Comparison of ENCODE assay signal across 8 cellular contexts in genomic region chr19:8001995-8002849, GRCh38. TPM values are rescaled to one million over a fixed set of nuclear protein-coding genes. Genes with fewer than 3 reads are reported as not detected.
DNase-seq lines count a peak whose midpoint lies in the region; ATAC-seq, FAIRE-seq and TF ChIP-seq lines count a peak whose summit lies in the region.

No MANE protein-coding gene starts in this region.

- no peaks in the 10 kb centered on the region for H3K27me3 Mint-ChIP-seq in T-helper 2 cell treated with Interferon-gamma antibody and Interleukin-4, amounts not matched to agents 5 μg/mL and 100 μg/mL, for 36 hours (ENCODE audit: low read depth)
- no peaks in the 10 kb centered on the region for H3K27me3 Mint-ChIP-seq in astrocyte (ENCODE audit: low read depth, unreplicated experiment)

- H3K9ac ChIP-seq in astrocyte (ENCODE audit: low read length) (peak overlapping the region; percentile 33), rectal smooth muscle tissue (ENCODE audit: low read length) (peak overlapping the region; percentile 25)

- peak overlapping the region; percentile 75 for H3K4me2 ChIP-seq in astrocyte (ENCODE audit: low read length)

- ATAC-seq in GM18907 (IDR thresholded peaks at IDR 0.05; ENCODE audit: unreplicated experiment) = peak; percentile 53

- H3K9me3 ChIP-seq in astrocyte (ENCODE audit: insufficient read depth, low read depth, low read length) (no peaks in the 10 kb centered on the region), uterus (no peaks in the 10 kb centered on the region)

- TF ChIP-seq CTCF in NB4 (IDR thresholded peaks at IDR 0.05; ENCODE audit: low read depth, low read length) (peak; percentile 98), astrocyte (IDR thresholded peaks at IDR 0.05; ENCODE audit: insufficient read depth, low read depth, low read length) (peak; percentile 94), uterus (IDR thresholded peaks at IDR 0.05) (peak; percentile 92 to 98 (median 92))

- no peaks in the 10 kb centered on the region for H3K9me3 Mint-ChIP-seq in T-helper 2 cell treated with Interferon-gamma antibody and Interleukin-4, amounts not matched to agents 5 μg/mL and 100 μg/mL, for 36 hours
- no peaks in the 10 kb centered on the region for H3K9me3 Mint-ChIP-seq in astrocyte (ENCODE audit: unreplicated experiment)

- H4K20me1 ChIP-seq in astrocyte (ENCODE audit: insufficient read depth, low read length) = peaks cover 75% of the 10 kb centered on the region

- no peak overlapping the region for H2AFZ ChIP-seq in ACC112 (ENCODE audit: low read length, unreplicated experiment)
- H2AFZ ChIP-seq in astrocyte (ENCODE audit: low read depth, low read length) = no peak overlapping the region

- H3K79me2 ChIP-seq in ACC112 (ENCODE audit: control insufficient read depth, insufficient read depth, low read length, unreplicated experiment) (peaks cover 79% of the 10 kb centered on the region), astrocyte (ENCODE audit: insufficient read depth, low read length) (peaks cover 86% of the 10 kb centered on the region)

- H3K4me1 ChIP-seq in ACC112 (ENCODE audit: control insufficient read depth, insufficient read depth, low read length, unreplicated experiment) (peaks cover 8% of the 10 kb centered on the region), astrocyte (ENCODE audit: insufficient read depth, low read length) (peaks cover 27% of the 10 kb centered on the region), rectal smooth muscle tissue (ENCODE audit: control insufficient read depth, insufficient read depth, low read length) (peaks cover 14% of the 10 kb centered on the region), uterus (peaks cover 4 to 26% of the 10 kb centered on the region in 2 donors)

- no peak for FAIRE-seq in astrocyte (lab: Jason Lieb, UNC)

- H3K4me3 Mint-ChIP-seq in T-helper 2 cell treated with Interferon-gamma antibody and Interleukin-4, amounts not matched to agents 5 μg/mL and 100 μg/mL, for 36 hours = peak overlapping the region; percentile 75
- H3K4me3 Mint-ChIP-seq in astrocyte (ENCODE audit: unreplicated experiment) = peak overlapping the region; percentile 79

- intact Hi-C loops in uterus (cut with DNase I; ENCODE audit: low total_unique reads) = loop anchor here (5.0 kb wide), 1 partner anchor 60 kb away; the partner anchor contains the start of gene TIMM44

- H3K4me3 ChIP-seq in ACC112 (ENCODE audit: low read depth, low read length) = peak overlapping the region; percentile 67
- peak overlapping the region; percentile 65 for H3K4me3 ChIP-seq in NB4 (ENCODE audit: low read depth, low read length)
- peak overlapping the region; percentile 2 for H3K4me3 ChIP-seq in astrocyte (ENCODE audit: insufficient read depth, low read depth, low read length)
- H3K4me3 ChIP-seq in rectal smooth muscle tissue (ENCODE audit: low read length) = peak overlapping the region; percentile 47
- peak overlapping the region in 1 of 2 donors; percentile 15 for H3K4me3 ChIP-seq in uterus

- H3K27ac ChIP-seq in ACC112 (ENCODE audit: low read depth, low read length) (peak overlapping the region; percentile 33), astrocyte (ENCODE audit: low read depth, low read length) (peak overlapping the region; percentile 7), rectal smooth muscle tissue (ENCODE audit: low read depth, low read length) (peak overlapping the region; percentile 34), uterus (peak overlapping the region; percentile 57)

- peaks cover 31% of the 10 kb centered on the region for H3K4me1 Mint-ChIP-seq in T-helper 2 cell treated with Interferon-gamma antibody and Interleukin-4, amounts not matched to agents 5 μg/mL and 100 μg/mL, for 36 hours (ENCODE audit: low read depth)
- peaks cover 37% of the 10 kb centered on the region for H3K4me1 Mint-ChIP-seq in astrocyte (ENCODE audit: low read depth, unreplicated experiment)

- peak overlapping the region; percentile 80 for H3K27ac Mint-ChIP-seq in T-helper 2 cell treated with Interferon-gamma antibody and Interleukin-4, amounts not matched to agents 5 μg/mL and 100 μg/mL, for 36 hours
- H3K27ac Mint-ChIP-seq in astrocyte (ENCODE audit: unreplicated experiment) = peak overlapping the region; percentile 85

- H3K27me3 ChIP-seq in ACC112 (ENCODE audit: insufficient read depth, low read length) = no peaks in the 10 kb centered on the region
- H3K27me3 ChIP-seq in astrocyte (ENCODE audit: insufficient read depth, low read length) = no peaks in the 10 kb centered on the region
- H3K27me3 ChIP-seq in rectal smooth muscle tissue (ENCODE audit: control insufficient read depth, insufficient read depth, low read length) = no peaks in the 10 kb centered on the region
- H3K27me3 ChIP-seq in uterus = no peaks in the 10 kb centered on the region

- DNase-seq in NB4 (ENCODE audit: low read depth) = peak; percentile 94
- DNase-seq in T-helper 2 cell treated with Interferon-gamma antibody and Interleukin-4, amounts not matched to agents 5 μg/mL and 100 μg/mL, for 36 hours (ENCODE audit: low spot score) = peak; percentile 79
- peak; percentile 36 for DNase-seq in astrocyte (ENCODE audit: low read depth)
- DNase-seq in hepatic stellate cell (ENCODE audit: low spot score) = peak; percentile 90
- peak; percentile 67 to 82 for DNase-seq in uterus

- H3K36me3 Mint-ChIP-seq in T-helper 2 cell treated with Interferon-gamma antibody and Interleukin-4, amounts not matched to agents 5 μg/mL and 100 μg/mL, for 36 hours (ENCODE audit: low read depth) = peaks cover 11% of the 10 kb centered on the region
- H3K36me3 Mint-ChIP-seq in astrocyte (ENCODE audit: low read depth, unreplicated experiment) = peaks cover 6% of the 10 kb centered on the region

- no peaks in the 10 kb centered on the region for H3K36me3 ChIP-seq in ACC112 (ENCODE audit: insufficient read depth, low read length)
- no peaks in the 10 kb centered on the region for H3K36me3 ChIP-seq in astrocyte (ENCODE audit: insufficient read depth, low read length)
- H3K36me3 ChIP-seq in rectal smooth muscle tissue (ENCODE audit: control insufficient read depth, insufficient read depth, low read length) = peaks cover 2% of the 10 kb centered on the region
- no peaks in the 10 kb centered on the region for H3K36me3 ChIP-seq in uterus

- TF ChIP-seq POLR2A in NB4 (IDR thresholded peaks at IDR 0.05; ENCODE audit: extremely low read depth, insufficient read length) = no peak
- no peak for TF ChIP-seq POLR2A in uterus (IDR thresholded peaks at IDR 0.05)

RNA-seq across cellular contexts. Expression of gene ELAVL1, which starts 3.2 kb away (rescaled TPM):
- total RNA-seq in astrocyte = 107 TPM in 2 replicates
- 10 to 100 TPM; 14.1 to 71.7 (median 39.3) TPM for total RNA-seq in uterus

RNA-seq across cellular contexts. Expression of gene CCL25, which starts 50.3 kb away (rescaled TPM):
- not detected in 2 replicates for total RNA-seq in astrocyte
- not detected for total RNA-seq in uterus

RNA-seq across cellular contexts. Expression of gene TIMM44, which starts 58.8 kb away (rescaled TPM):
- total RNA-seq in astrocyte (60.5 and 71.1 TPM in 2 replicates), uterus (100 to 1,000 TPM in 1 of 4 donors, 10 to 100 TPM in 3; 41.1 to 117 (median 62.9) TPM)

Comparison
In these comparisons a context has a peak if more than half of its experiments do, and no peak if none do; other contexts are left out.
1. H3K27ac ChIP-seq: peak in every context shown above with its lines; median percentile 57 in uterus; 34 in rectal smooth muscle tissue; 33 in ACC112; 7 in astrocyte.
2. DNase-seq: peak in every context shown above with its lines; median percentile 94 in NB4; 90 in hepatic stellate cell; 79 in T-helper 2 cell treated with Interferon-gamma antibody and Interleukin-4, amounts not matched to agents 5 μg/mL and 100 μg/mL, for 36 hours; 74 in uterus; 36 in astrocyte.